ENCODE assay signal across 1 cellular context in genomic region chr11:120344302-120345004, GRCh38.
A peak's percentile ranks its signal among the peaks of the same experiment; 100 is the strongest.
TF ChIP-seq lines count a peak whose summit lies in the region.

No MANE protein-coding gene starts in this region.

TF ChIP-seq in K562, 482 proteins besides CTCF, POLR2A, EP300 and RAD21 (continued from another document and continues in another):
- TF ChIP-seq IFI16 (CRISPR knock-in tag; IDR thresholded peaks at IDR 0.05) (no peak), STAT5B (CRISPR knock-in tag; IDR thresholded peaks at IDR 0.05) (no peak), NCOA4 (IDR thresholded peaks at IDR 0.05; ENCODE audit: partially characterized antibody) (no peak), POLR2B (IDR thresholded peaks at IDR 0.05; ENCODE audit: low read depth, partially characterized antibody) (no peak), FOXA1 (IDR thresholded peaks at IDR 0.05; ENCODE audit: borderline replicate concordance) (no peak), ZKSCAN3 (CRISPR knock-in tag; IDR thresholded peaks at IDR 0.05) (no peak), BRD9 (IDR thresholded peaks at IDR 0.05; ENCODE audit: low read depth, partially characterized antibody) (no peak), CAMTA2 (CRISPR knock-in tag; conservative IDR thresholded peaks at IDR 0.05) (no peak), U2AF1 (optimal IDR thresholded peaks at IDR 0.05; ENCODE audit: low read depth, low read length) (no peak), CTBP1 (IDR thresholded peaks at IDR 0.05; ENCODE audit: borderline replicate concordance) (peak; percentile 69), POLR2AphosphoS5 (IDR thresholded peaks at IDR 0.05; ENCODE audit: control insufficient read depth, insufficient read depth, low read depth, low read length) (peak; percentile 40; the same call in 1 of the 2 replicates), HMBOX1 (IDR thresholded peaks at IDR 0.05) (peak; percentile 46; the same call in 1 of the 2 replicates), USF2 (CRISPR knock-in tag; IDR thresholded peaks at IDR 0.05) (no peak), NKRF (IDR thresholded peaks at IDR 0.05; ENCODE audit: borderline replicate concordance) (no peak), FOXK1 (CRISPR knock-in tag; IDR thresholded peaks at IDR 0.05; ENCODE audit: borderline replicate concordance) (no peak), HOMEZ (CRISPR knock-in tag; IDR thresholded peaks at IDR 0.05) (no peak), RERE (CRISPR knock-in tag; IDR thresholded peaks at IDR 0.05; ENCODE audit: borderline replicate concordance) (no peak), NR0B1 (IDR thresholded peaks at IDR 0.05; ENCODE audit: partially characterized antibody) (no peak), KLF1 (tag; IDR thresholded peaks at IDR 0.05) (no peak), DMBX1 (CRISPR knock-in tag; IDR thresholded peaks at IDR 0.05; ENCODE audit: borderline replicate concordance) (no peak), TCF15 (CRISPR knock-in tag; IDR thresholded peaks at IDR 0.05) (no peak), MYBL2 (IDR thresholded peaks at IDR 0.05; ENCODE audit: low read depth) (no peak), MYBL2 (CRISPR knock-in tag; IDR thresholded peaks at IDR 0.05; ENCODE audit: borderline replicate concordance) (no peak), AFF4 (CRISPR knock-in tag; IDR thresholded peaks at IDR 0.05) (no peak), HDAC6 (IDR thresholded peaks at IDR 0.05; ENCODE audit: low read depth, low read length) (no peak), PATZ1 (CRISPR knock-in tag; IDR thresholded peaks at IDR 0.05; ENCODE audit: borderline replicate concordance) (no peak), ZNF77 (CRISPR knock-in tag; IDR thresholded peaks at IDR 0.05) (no peak), RFX7 (CRISPR knock-in tag; IDR thresholded peaks at IDR 0.05) (no peak), SREBF2 (CRISPR knock-in tag; IDR thresholded peaks at IDR 0.05) (no peak), RBM15 (IDR thresholded peaks at IDR 0.05; ENCODE audit: insufficient read depth, low read length) (no peak), PHB2 (IDR thresholded peaks at IDR 0.05; ENCODE audit: low read depth) (no peak), ZNF134 (CRISPR knock-in tag; conservative IDR thresholded peaks at IDR 0.05) (no peak), MIER1 (IDR thresholded peaks at IDR 0.05; ENCODE audit: low read depth) (no peak), MAFG (tag; conservative IDR thresholded peaks at IDR 0.05) (peak; percentile 50), ETS1 (conservative IDR thresholded peaks at IDR 0.05; ENCODE audit: control insufficient read depth, low read depth, low read length) (no peak)
